ENCODE assay signal across 1 cellular context in the genomic region with DNA sequence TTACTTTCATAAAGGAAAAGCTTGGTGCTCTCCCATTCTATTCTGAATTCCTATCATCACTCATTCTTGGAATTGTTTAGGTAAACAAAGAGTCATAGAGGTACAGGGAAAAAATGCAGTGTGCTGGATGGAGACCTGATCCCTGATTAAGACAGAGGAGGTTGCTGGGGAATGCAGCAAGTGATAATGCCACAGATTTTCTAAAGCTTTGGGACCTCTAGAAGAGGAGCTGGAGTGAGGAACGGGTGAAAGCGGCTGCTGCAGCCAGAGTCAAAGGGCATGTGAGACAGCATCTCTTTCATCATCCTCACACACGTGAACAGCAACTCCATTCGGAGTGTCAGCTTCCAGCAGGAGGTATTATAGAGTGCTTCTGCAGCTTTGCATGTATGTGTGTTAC.
TF ChIP-seq lines count a peak whose summit lies in the region.

No MANE protein-coding gene starts in this region.

TF ChIP-seq in GM23338, 12 proteins besides CTCF, POLR2A, EP300 and RAD21 (continued from another document):
- TF ChIP-seq, protein P1, sequence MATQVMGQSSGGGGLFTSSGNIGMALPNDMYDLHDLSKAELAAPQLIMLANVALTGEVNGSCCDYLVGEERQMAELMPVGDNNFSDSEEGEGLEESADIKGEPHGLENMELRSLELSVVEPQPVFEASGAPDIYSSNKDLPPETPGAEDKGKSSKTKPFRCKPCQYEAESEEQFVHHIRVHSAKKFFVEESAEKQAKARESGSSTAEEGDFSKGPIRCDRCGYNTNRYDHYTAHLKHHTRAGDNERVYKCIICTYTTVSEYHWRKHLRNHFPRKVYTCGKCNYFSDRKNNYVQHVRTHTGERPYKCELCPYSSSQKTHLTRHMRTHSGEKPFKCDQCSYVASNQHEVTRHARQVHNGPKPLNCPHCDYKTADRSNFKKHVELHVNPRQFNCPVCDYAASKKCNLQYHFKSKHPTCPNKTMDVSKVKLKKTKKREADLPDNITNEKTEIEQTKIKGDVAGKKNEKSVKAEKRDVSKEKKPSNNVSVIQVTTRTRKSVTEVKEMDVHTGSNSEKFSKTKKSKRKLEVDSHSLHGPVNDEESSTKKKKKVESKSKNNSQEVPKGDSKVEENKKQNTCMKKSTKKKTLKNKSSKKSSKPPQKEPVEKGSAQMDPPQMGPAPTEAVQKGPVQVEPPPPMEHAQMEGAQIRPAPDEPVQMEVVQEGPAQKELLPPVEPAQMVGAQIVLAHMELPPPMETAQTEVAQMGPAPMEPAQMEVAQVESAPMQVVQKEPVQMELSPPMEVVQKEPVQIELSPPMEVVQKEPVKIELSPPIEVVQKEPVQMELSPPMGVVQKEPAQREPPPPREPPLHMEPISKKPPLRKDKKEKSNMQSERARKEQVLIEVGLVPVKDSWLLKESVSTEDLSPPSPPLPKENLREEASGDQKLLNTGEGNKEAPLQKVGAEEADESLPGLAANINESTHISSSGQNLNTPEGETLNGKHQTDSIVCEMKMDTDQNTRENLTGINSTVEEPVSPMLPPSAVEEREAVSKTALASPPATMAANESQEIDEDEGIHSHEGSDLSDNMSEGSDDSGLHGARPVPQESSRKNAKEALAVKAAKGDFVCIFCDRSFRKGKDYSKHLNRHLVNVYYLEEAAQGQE (IDR thresholded peaks at IDR 0.05; ENCODE audit: unreplicated experiment) = no peak
- TF ChIP-seq ZNF114 (CRISPR knock-in tag; IDR thresholded peaks at IDR 0.05) (no peak), EZH2 (IDR thresholded peaks at IDR 0.05; ENCODE audit: low read depth, unreplicated experiment) (no peak), EZH2phosphoT487 (IDR thresholded peaks at IDR 0.05; ENCODE audit: unreplicated experiment) (no peak)
TF ChIP-seq in GM23338: peak in this region for 0.
